Comparison of ENCODE assay signal across 21 cellular contexts in the genomic region with DNA sequence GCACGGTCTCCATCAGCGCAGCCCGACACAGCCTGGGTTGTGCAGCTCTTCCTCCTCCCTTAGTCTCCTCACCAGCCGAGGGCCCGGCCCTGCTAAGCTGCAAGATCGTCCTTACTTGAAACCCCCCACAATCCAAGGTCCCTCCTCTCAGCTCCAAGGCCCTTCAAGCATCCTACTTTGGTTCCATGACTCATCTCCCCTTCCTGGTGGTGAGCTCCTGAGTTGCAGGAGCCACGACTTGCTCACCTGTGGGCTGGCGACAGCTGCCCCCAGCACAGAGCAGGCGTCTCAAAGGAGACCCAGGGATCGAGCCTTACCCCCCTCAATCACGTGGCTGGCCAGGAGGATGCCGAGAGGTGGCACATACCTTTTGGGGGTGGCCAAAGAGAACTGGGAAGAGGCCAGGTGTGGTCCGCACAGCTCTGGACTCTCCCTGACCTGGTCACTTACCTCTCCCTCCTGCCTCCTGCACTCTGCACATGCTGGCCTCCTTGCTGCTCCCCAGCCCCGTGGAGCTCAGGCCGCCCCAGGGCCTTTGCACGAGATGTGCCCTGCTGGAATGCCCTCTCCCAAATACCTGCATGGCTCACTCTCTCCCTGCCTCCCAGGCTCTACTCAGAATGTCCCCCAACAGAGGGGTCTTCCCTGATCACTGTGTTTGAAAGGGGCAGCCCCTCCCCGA.
"Had no signal": no experiment of that assay in that cellular context is flagged by ENCODE, and none has a peak within 500 bp of the region (broad histone marks: within the 10 kb centered on the region; RNA-seq: fewer than 3 reads in every experiment).

No MANE protein-coding gene starts in this region.

- H3K36me3 ChIP-seq: lower lobe of right lung, transverse colon had no signal

- ATAC-seq: heart left ventricle; naive thymus-derived CD4-positive, alpha-beta T cell had no signal

- H3K9me3 ChIP-seq: heart left ventricle, lower lobe of right lung, transverse colon had no signal

- H3K27ac ChIP-seq: coronary artery, epithelial cell of prostate, heart left ventricle, lower lobe of right lung, transverse colon had no signal

- DNase-seq: activated B cell treated with CpG ODN at 0.5 μM for 24 hours; activated CD4-positive, alpha-beta memory T cell treated with anti-CD3 and anti-CD28 coated beads for 36 hours; activated CD4-positive, alpha-beta T cell treated with anti-CD3 and anti-CD28 coated beads for 4 hours; activated naive CD4-positive, alpha-beta T cell treated with Interleukin-2 at 50 U/mL for 16 hours; activated naive CD8-positive, alpha-beta T cell treated with anti-CD3 and anti-CD28 coated beads for 36 hours; activated T-cell treated with anti-CD3 and anti-CD28 coated beads, Interleukin-2, amount 50 U/mL, for 48 hours; cerebellar nuclear complex; heart left ventricle; lower lobe of right lung; naive thymus-derived CD4-positive, alpha-beta T cell; retina; stimulated activated CD4-positive, alpha-beta T cell treated with anti-CD3 and anti-CD28 coated beads, Interleukin-2, amount 100 ng/mL, for 48 hours; stimulated activated CD8-positive, alpha-beta memory T cell treated with anti-CD3 and anti-CD28 coated beads, Interleukin-4, amount 100 ng/mL, for 48 hours; stimulated activated naive CD4-positive, alpha-beta T cell treated with Interleukin-2 at 50 U/mL for 16 hours; substantia nigra; T1000; transverse colon had no signal

- H3K4me3 Mint-ChIP-seq: activated B cell treated with CpG ODN at 0.5 μM for 24 hours; activated CD4-positive, alpha-beta memory T cell treated with anti-CD3 and anti-CD28 coated beads for 36 hours; activated naive CD8-positive, alpha-beta T cell treated with anti-CD3 and anti-CD28 coated beads for 36 hours; naive thymus-derived CD4-positive, alpha-beta T cell; neural crest cell; T-helper 1 cell treated with Interleukin-12 subunit alpha and Interleukin-12 subunit beta and Interleukin-4 antibody, amounts not matched to agents 30 μg/mL and 1 μg/mL, for 36 hours had no signal

- H3K9me3 Mint-ChIP-seq: activated B cell treated with CpG ODN at 0.5 μM for 24 hours; activated CD4-positive, alpha-beta memory T cell treated with anti-CD3 and anti-CD28 coated beads for 36 hours; activated naive CD8-positive, alpha-beta T cell treated with anti-CD3 and anti-CD28 coated beads for 36 hours; naive thymus-derived CD4-positive, alpha-beta T cell; neural crest cell; T-helper 1 cell treated with Interleukin-12 subunit alpha and Interleukin-12 subunit beta and Interleukin-4 antibody, amounts not matched to agents 30 μg/mL and 1 μg/mL, for 36 hours had no signal

- H3K36me3 Mint-ChIP-seq: activated CD4-positive, alpha-beta memory T cell treated with anti-CD3 and anti-CD28 coated beads for 36 hours; activated naive CD8-positive, alpha-beta T cell treated with anti-CD3 and anti-CD28 coated beads for 36 hours; naive thymus-derived CD4-positive, alpha-beta T cell had no signal

- H3K27me3 ChIP-seq: heart left ventricle had no signal

- H3K4me1 Mint-ChIP-seq: activated B cell treated with CpG ODN at 0.5 μM for 24 hours; activated naive CD8-positive, alpha-beta T cell treated with anti-CD3 and anti-CD28 coated beads for 36 hours; naive thymus-derived CD4-positive, alpha-beta T cell had no signal

- H3K4me1 ChIP-seq: heart left ventricle, lower lobe of right lung, transverse colon had no signal

- H3K27ac Mint-ChIP-seq: activated B cell treated with CpG ODN at 0.5 μM for 24 hours; activated CD4-positive, alpha-beta memory T cell treated with anti-CD3 and anti-CD28 coated beads for 36 hours; activated naive CD8-positive, alpha-beta T cell treated with anti-CD3 and anti-CD28 coated beads for 36 hours; naive thymus-derived CD4-positive, alpha-beta T cell; T-helper 1 cell treated with Interleukin-12 subunit alpha and Interleukin-12 subunit beta and Interleukin-4 antibody, amounts not matched to agents 30 μg/mL and 1 μg/mL, for 36 hours had no signal

- H3K4me3 ChIP-seq: coronary artery, heart left ventricle, lower lobe of right lung, transverse colon had no signal
